ENCODE assay signal across 10 cellular contexts in the genomic region with DNA sequence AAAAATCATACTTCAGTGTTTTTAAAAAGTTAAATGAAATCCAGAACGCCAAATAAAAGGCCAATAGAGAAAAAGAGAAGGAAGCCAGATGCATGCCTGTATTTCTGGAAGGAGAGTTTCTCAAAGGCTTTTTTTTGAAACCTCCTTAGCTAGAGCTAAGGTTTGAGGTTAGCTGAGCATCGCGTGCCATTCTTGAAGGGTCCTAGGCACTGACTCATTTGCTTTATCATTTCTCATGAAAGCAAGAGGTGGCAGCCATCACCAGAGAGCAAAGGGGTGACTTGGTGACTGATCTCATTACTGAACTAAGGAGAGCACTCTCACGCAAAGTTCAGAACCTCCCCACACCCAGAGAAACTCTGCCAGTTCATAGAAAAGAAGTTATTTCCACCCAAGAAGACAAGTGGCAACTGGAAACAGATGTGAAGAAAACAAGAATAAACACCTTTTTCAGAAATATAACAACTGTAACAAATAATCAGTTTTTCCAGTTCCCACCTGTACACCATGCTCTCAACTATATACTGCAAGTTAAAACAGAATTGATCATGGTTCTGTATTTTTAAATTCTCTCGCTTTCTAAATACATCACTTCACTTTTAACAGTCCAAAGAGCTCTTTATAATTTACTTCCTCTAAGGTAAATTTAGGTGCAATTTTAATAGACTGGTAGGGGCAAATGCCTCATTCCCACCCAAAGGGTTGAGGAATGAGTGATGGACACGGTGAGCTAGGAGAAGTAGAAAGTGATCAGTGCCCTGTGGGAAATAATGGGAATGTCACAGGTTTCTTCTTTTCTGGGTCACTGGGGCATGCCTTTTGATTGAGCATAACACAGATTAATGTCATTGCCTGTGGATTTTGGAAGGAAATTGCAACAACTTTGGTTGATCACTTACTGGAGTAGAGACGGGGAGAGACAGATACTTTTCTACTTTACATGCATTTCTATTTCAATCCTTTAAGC. TPM values are rescaled to one million over a fixed set of nuclear protein-coding genes. Genes with fewer than 3 reads are reported as not detected.
A peak's percentile ranks its signal among the peaks of the same experiment; 100 is the strongest.
DNase-seq lines count a peak whose midpoint lies in the region; ATAC-seq and TF ChIP-seq lines count a peak whose summit lies in the region.
"Had no signal": no experiment of that assay in that cellular context is flagged by ENCODE, and none has a peak within 500 bp of the region (broad histone marks: within the 10 kb centered on the region; RNA-seq: fewer than 3 reads in every experiment).

No MANE protein-coding gene starts in this region.

- in situ Hi-C loops in G401 (cut with HindIII; ENCODE audit: low sequenced_read_pairs) = no loop called here

- no peaks in the 10 kb centered on the region for H3K36me3 ChIP-seq in muscle layer of duodenum (ENCODE audit: control insufficient read depth in 1 of 2, insufficient read depth in 2 of 2, low read length in 2 of 2)

- H3K4me1 ChIP-seq in muscle layer of duodenum (ENCODE audit: control insufficient read depth in 1 of 2, insufficient read depth in 2 of 2, low read length in 2 of 2) = peaks cover 0 to 6% of the 10 kb centered on the region in 2 donors

- ATAC-seq in GM19035 (IDR thresholded peaks at IDR 0.05; ENCODE audit: unreplicated experiment) = peak; percentile 77
- ATAC-seq in HG03095 (IDR thresholded peaks at IDR 0.05; ENCODE audit: unreplicated experiment) = peak; percentile 71
- ATAC-seq in activated CD4-positive, alpha-beta T cell treated with anti-CD3 and anti-CD28 coated beads for 36 hours = peak; percentile 78
- ATAC-seq in WTC11 = no peak

- H3K4me1 Mint-ChIP-seq in activated CD4-positive, alpha-beta T cell treated with anti-CD3 and anti-CD28 coated beads for 36 hours = peaks cover 83% of the 10 kb centered on the region
- H3K4me1 Mint-ChIP-seq in WTC11 (no peaks in the 10 kb centered on the region), CD14-positive monocyte (peaks cover 49% of the 10 kb centered on the region)
- H3K4me1 Mint-ChIP-seq: naive B cell had no signal

- H3K27ac Mint-ChIP-seq in activated CD4-positive, alpha-beta T cell treated with anti-CD3 and anti-CD28 coated beads for 36 hours = peak overlapping the region; percentile 94
- H3K27ac Mint-ChIP-seq in WTC11 (no peak overlapping the region), CD14-positive monocyte (peak overlapping the region in 1 of 7 donors; percentile 2)

- peaks cover 3% of the 10 kb centered on the region for H3K9me3 Mint-ChIP-seq in activated CD4-positive, alpha-beta T cell treated with anti-CD3 and anti-CD28 coated beads for 36 hours (ENCODE audit: low read depth)
- no peaks in the 10 kb centered on the region; the same call in 1 of the 2 replicates for H3K9me3 Mint-ChIP-seq in WTC11
- no peaks in the 10 kb centered on the region for H3K9me3 Mint-ChIP-seq in CD14-positive monocyte

- H3K9me3 ChIP-seq in muscle layer of duodenum (ENCODE audit: control insufficient read depth in 1 of 2, low read length in 2 of 2) = no peaks in the 10 kb centered on the region

- peaks cover 10% of the 10 kb centered on the region for H3K36me3 Mint-ChIP-seq in activated CD4-positive, alpha-beta T cell treated with anti-CD3 and anti-CD28 coated beads for 36 hours (ENCODE audit: low read depth)
- H3K36me3 Mint-ChIP-seq in WTC11 = no peaks in the 10 kb centered on the region
- H3K36me3 Mint-ChIP-seq in CD14-positive monocyte = no peaks in the 10 kb centered on the region
- H3K36me3 Mint-ChIP-seq: naive B cell had no signal

- CTCF ChIA-PET in activated CD4-positive, alpha-beta T cell treated with anti-CD3 and anti-CD28 coated beads for 36 hours (lab: Charles Lee) = interaction anchor here (0.9 to 3.2 kb wide), 7 partner anchors 11 to 20 kb away, joined by 4 to 25 read pairs (median 7); no protein-coding TSS in a partner anchor
- CTCF ChIA-PET in WTC11 (lab: Charles Lee) = interaction anchor here (1.2 kb wide), 1 partner anchor 56 kb away, joined by 3 read pairs; no protein-coding TSS in a partner anchor

- POLR2A ChIA-PET in activated CD4-positive, alpha-beta T cell treated with anti-CD3 and anti-CD28 coated beads for 36 hours (lab: Charles Lee) = interaction anchor here (1.2 to 2.6 kb wide), 6 partner anchors 9 to 37 kb away, joined by 3 to 45 read pairs (median 8); a partner anchor contains a TSS
- POLR2A ChIA-PET in WTC11 (lab: Charles Lee) = no interaction called here

- H3K27me3 Mint-ChIP-seq in activated CD4-positive, alpha-beta T cell treated with anti-CD3 and anti-CD28 coated beads for 36 hours = no peaks in the 10 kb centered on the region
- H3K27me3 Mint-ChIP-seq in WTC11 (ENCODE audit: low read depth) (no peaks in the 10 kb centered on the region), CD14-positive monocyte (ENCODE audit: low read depth in 3 of 3) (peaks cover 0 to 3% (median 0%) of the 10 kb centered on the region in 3 donors)

- peak; percentile 86 for DNase-seq in activated CD4-positive, alpha-beta T cell treated with anti-CD3 and anti-CD28 coated beads for 36 hours
- DNase-seq in WTC11 (ENCODE audit: low spot score) (no peak), G401 (ENCODE audit: low spot score) (no peak), pons (ENCODE audit: low spot score) (no peak), CD14-positive monocyte (ENCODE audit: low spot score) (no peak)
- DNase-seq: naive B cell had no signal

- peak overlapping the region; percentile 45 for H3K27ac ChIP-seq in muscle layer of duodenum (ENCODE audit: low read length)

- intact Hi-C loops in activated CD4-positive, alpha-beta T cell treated with anti-CD3 and anti-CD28 coated beads for 36 hours (cut with DNase I, micrococcal nuclease) = loop anchor here (1.0 to 2.0 kb wide), 7 partner anchors 9 to 37 kb away; a partner anchor contains a TSS
- intact Hi-C loops in CD14-positive monocyte (cut with micrococcal nuclease) = no loop called here

- H3K27me3 ChIP-seq in muscle layer of duodenum (ENCODE audit: low read depth, low read length) = no peaks in the 10 kb centered on the region

- TF ChIP-seq CTCF in WTC11 (IDR thresholded peaks at IDR 0.05) (no peak), CD14-positive monocyte (IDR thresholded peaks at IDR 0.05) (no peak)

- H3K4me3 Mint-ChIP-seq in activated CD4-positive, alpha-beta T cell treated with anti-CD3 and anti-CD28 coated beads for 36 hours = peak overlapping the region; percentile 67
- H3K4me3 Mint-ChIP-seq in WTC11 = no peak overlapping the region
- H3K4me3 Mint-ChIP-seq in CD14-positive monocyte = no peak overlapping the region

- no peak overlapping the region for H3K4me3 ChIP-seq in muscle layer of duodenum (ENCODE audit: low read depth in 1 of 2, low read length in 2 of 2)

TF ChIP-seq in WTC11, 78 proteins besides CTCF, POLR2A, EP300 and RAD21:
- TF ChIP-seq JUN (CRISPR knock-in tag; IDR thresholded peaks at IDR 0.05) = no peak

RNA-seq across cellular contexts. Expression of a gene that starts 24.7 kb away (rescaled TPM):
- 1 to 10 TPM; 1.1 to 1.3 TPM for total RNA-seq in activated CD4-positive, alpha-beta T cell treated with anti-CD3 and anti-CD28 coated beads for 36 hours
- total RNA-seq in WTC11 (2021) = 0.14 TPM in 1 of 3 replicates, not detected in the others
- total RNA-seq in G401 (2014; rRNA removed; shearing (Covaris generic)) = not detected in 2 replicates
- polyA plus RNA-seq in CD14-positive monocyte = not detected
- total RNA-seq: SK-MEL-5 had no signal

RNA-seq across cellular contexts. Expression of a gene that starts 33.7 kb away (rescaled TPM):
- 100 to 1,000 TPM; 153 to 171 TPM for total RNA-seq in activated CD4-positive, alpha-beta T cell treated with anti-CD3 and anti-CD28 coated beads for 36 hours
- total RNA-seq in WTC11 (2021) = 74.8 to 80.6 TPM (median 78.5 TPM) in 3 replicates
- total RNA-seq in G401 (2014; rRNA removed; shearing (Covaris generic)) = 25.6 and 27.2 TPM in 2 replicates
- 10 to 100 TPM; 65.3 to 76.0 TPM for polyA plus RNA-seq in CD14-positive monocyte

RNA-seq across cellular contexts. Expression of a gene that starts 37.0 kb away (rescaled TPM):
- total RNA-seq in activated CD4-positive, alpha-beta T cell treated with anti-CD3 and anti-CD28 coated beads for 36 hours = 10 to 100 TPM; 40.3 to 41.9 TPM
- total RNA-seq in WTC11 (2021) = 31.5 to 33.4 TPM (median 33.1 TPM) in 3 replicates
- 23.1 and 28.6 TPM in 2 replicates for total RNA-seq in G401 (2014; rRNA removed; shearing (Covaris generic))
- 1 to 10 TPM; 4.2 to 5.2 TPM for polyA plus RNA-seq in CD14-positive monocyte

RNA-seq across cellular contexts. Expression of a gene that starts 59.0 kb away (rescaled TPM):
- total RNA-seq in activated CD4-positive, alpha-beta T cell treated with anti-CD3 and anti-CD28 coated beads for 36 hours = not detected
- not detected in 3 replicates for total RNA-seq in WTC11 (2021)
- not detected in 2 replicates for total RNA-seq in G401 (2014; rRNA removed; shearing (Covaris generic))
- polyA plus RNA-seq in CD14-positive monocyte = not detected
- total RNA-seq: SK-MEL-5 had no signal

Comparison
In these comparisons a context has a peak if more than half of its experiments do, and no peak if none do; other contexts are left out.
1. intact Hi-C loops: an anchor here in activated CD4-positive, alpha-beta T cell treated with anti-CD3 and anti-CD28 coated beads for 36 hours (1.0 to 2.0 kb wide); none called in CD14-positive monocyte.